In genomic region chr7:30504347-30505173, GRCh38 we compare ENCODE assay signal across 8 cellular contexts. TPM values are rescaled to one million over a fixed set of nuclear protein-coding genes. Genes with fewer than 3 reads are reported as not detected.
DNase-seq lines count a peak whose midpoint lies in the region; ATAC-seq and TF ChIP-seq lines count a peak whose summit lies in the region.

A gene with protein sequence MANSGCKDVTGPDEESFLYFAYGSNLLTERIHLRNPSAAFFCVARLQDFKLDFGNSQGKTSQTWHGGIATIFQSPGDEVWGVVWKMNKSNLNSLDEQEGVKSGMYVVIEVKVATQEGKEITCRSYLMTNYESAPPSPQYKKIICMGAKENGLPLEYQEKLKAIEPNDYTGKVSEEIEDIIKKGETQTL (minus strand): TSS chr7:30504829. CDS start chr7:30504709, 120 bp downstream.

- intact Hi-C loops in T-helper 2 cell treated with Interferon-gamma antibody and Interleukin-4, amounts not matched to agents 100 ng/mL and 5 ng/mL, for 36 hours (cut with micrococcal nuclease) = loop anchor here (1.0 to 10.0 kb wide), 5 partner anchors 26 to 476 kb away; partner anchors contain the start of genes GARS1, NOD1, PLEKHA8 and ZNRF2
- intact Hi-C loops in uterus (cut with DNase I; ENCODE audit: low total_unique reads) = no loop called here

- H3K4me3 ChIP-seq in right atrium auricular region (peak within 1 kb of the TSS; percentile 71 to 75), uterus (peak within 1 kb of the TSS; percentile 71 to 90)

- H3K9me3 ChIP-seq in right atrium auricular region (no peaks in the 10 kb centered on the region), uterus (no peaks in the 10 kb centered on the region)

- H3K27me3 ChIP-seq in right atrium auricular region = no peaks in the 10 kb centered on the region
- H3K27me3 ChIP-seq in uterus = no peaks in the 10 kb centered on the region

- TF ChIP-seq POLR2A in uterus (IDR thresholded peaks at IDR 0.05) = peak; percentile 68 to 71

- H3K36me3 ChIP-seq in right atrium auricular region = no peaks in the 10 kb centered on the region
- H3K36me3 ChIP-seq in uterus = no peaks in the 10 kb centered on the region

- peaks cover 0 to 20% of the 10 kb centered on the region in 2 donors for H3K4me1 ChIP-seq in right atrium auricular region
- H3K4me1 ChIP-seq in uterus = no peaks in the 10 kb centered on the region

- H3K27ac ChIP-seq in right atrium auricular region (peak within 1 kb of the TSS; percentile 88), uterus (peak within 1 kb of the TSS; percentile 85 to 87)

- TF ChIP-seq CTCF in right atrium auricular region (IDR thresholded peaks at IDR 0.05) = no peak
- peak in 1 of 4 experiments; percentile 29 for TF ChIP-seq CTCF in uterus (IDR thresholded peaks at IDR 0.05)

- DNase-seq in NCI-H187 treated with DMSO at 0.1 percent for 48 hours (lab: John Stamatoyannopoulos, UW) = peak; percentile 91
- peak; percentile 83 to 100 (median 98) for DNase-seq in anterior cingulate cortex (lab: John Stamatoyannopoulos, UW)
- DNase-seq in right atrium auricular region (ENCODE audit: low spot score) = peak; percentile 100
- peak; percentile 95 for DNase-seq in pulmonary artery endothelial cell (ENCODE audit: low read depth, low spot score)
- DNase-seq in uterus = peak; percentile 98 to 99

- ATAC-seq in GM18499 (IDR thresholded peaks at IDR 0.05; ENCODE audit: insufficient read depth, unreplicated experiment) (peak; percentile 97), HG02943 (IDR thresholded peaks at IDR 0.05; ENCODE audit: low read depth, unreplicated experiment) (peak; percentile 99)

RNA-seq across cellular contexts. Expression of the gene that starts here (rescaled TPM):
- total RNA-seq in T-helper 2 cell treated with Interferon-gamma antibody and Interleukin-4, amounts not matched to agents 100 ng/mL and 5 ng/mL, for 36 hours = 48.9 and 50.1 TPM in 2 replicates
- 10 to 100 TPM; 15.1 to 27.6 TPM for total RNA-seq in right atrium auricular region
- 37.2 and 48.9 TPM in 2 replicates for total RNA-seq in pulmonary artery endothelial cell
- 10 to 100 TPM in 3 of 4 donors, 1 to 10 TPM in 1; 4.9 to 35.9 (median 21.3) TPM for total RNA-seq in uterus

Comparison
In these comparisons a context has a peak if more than half of its experiments do, and no peak if none do; other contexts are left out.
1. Peak in every context shown above with its lines: DNase-seq, ATAC-seq, H3K4me3 ChIP-seq and H3K27ac ChIP-seq.